8 cellular contexts compared by ENCODE assay signal in genomic region chr2:74876081-74876886, GRCh38. TPM values are rescaled to one million over a fixed set of nuclear protein-coding genes. Genes with fewer than 3 reads are reported as not detected.
DNase-seq lines count a peak whose midpoint lies in the region; ATAC-seq and TF ChIP-seq lines count a peak whose summit lies in the region.

No MANE protein-coding gene starts in this region.

- H3K27me3 Mint-ChIP-seq in brain, result no peaks in the 10 kb centered on the region

- DNase-seq in DMS153 (lab: John Stamatoyannopoulos, UW) (peak; percentile 21), MV-4-11 (lab: John Stamatoyannopoulos, UW) (peak; percentile 51), T-helper 9 cell (peak; percentile 8), iPS-NIHi7 (ENCODE audit: extremely low spot score) (peak; percentile 74)
- peak; percentile 23 for DNase-seq in stimulated activated CD4-positive, alpha-beta T cell treated with anti-CD3 and anti-CD28 coated beads, Interleukin-12 subunit alpha, Interleukin-12 subunit beta, amount 100 ng/mL, for 4 hours

- H3K27ac Mint-ChIP-seq in brain, result peak overlapping the region; percentile 83 to 91 (median 88)

- peak; percentile 82 to 89 for TF ChIP-seq CTCF in brain (conservative IDR thresholded peaks at IDR 0.05)

- peaks cover 87% of the 10 kb centered on the region for H3K36me3 Mint-ChIP-seq in brain

- H3K9me3 Mint-ChIP-seq in brain, result no peaks in the 10 kb centered on the region

- peaks cover 5% of the 10 kb centered on the region for H3K4me1 Mint-ChIP-seq in brain

- peak overlapping the region in 2 of 5 experiments; percentile 16 to 38 for H3K4me3 Mint-ChIP-seq in brain

- peak; percentile 77 for ATAC-seq in GM21529 (IDR thresholded peaks at IDR 0.05; ENCODE audit: unreplicated experiment)
- ATAC-seq in HG03139 (IDR thresholded peaks at IDR 0.05; ENCODE audit: unreplicated experiment), result no peak

RNA-seq across cellular contexts. Expression of gene HK2, which starts 42.4 kb away (rescaled TPM):
- 2.5 TPM for polyA plus RNA-seq in brain (ENCODE audit: insufficient read depth, low read depth, low replicate concordance)

Comparison
In these comparisons a context has a peak if more than half of its experiments do, and no peak if none do; other contexts are left out.
1. DNase-seq: peak in every context shown above with its lines; median percentile 74 in iPS-NIHi7; 51 in MV-4-11; 23 in stimulated activated CD4-positive, alpha-beta T cell treated with anti-CD3 and anti-CD28 coated beads, Interleukin-12 subunit alpha, Interleukin-12 subunit beta, amount 100 ng/mL, for 4 hours; 21 in DMS153; 8 in T-helper 9 cell.